8 cellular contexts compared by ENCODE assay signal in genomic region chr13:52968074-52968700, GRCh38.
A peak's percentile ranks its signal among the peaks of the same experiment; 100 is the strongest.
DNase-seq lines count a peak whose midpoint lies in the region; ATAC-seq and TF ChIP-seq lines count a peak whose summit lies in the region.

No MANE protein-coding gene starts in this region.

- no peaks in the 10 kb centered on the region for H3K36me3 Mint-ChIP-seq in nephron (ENCODE audit: low read depth)

- peaks cover 0 to 23% (median 0%) of the 10 kb centered on the region in 4 donors for H3K27me3 ChIP-seq in esophagus squamous epithelium

- peak; percentile 100 for ATAC-seq in GM21528 (IDR thresholded peaks at IDR 0.05; ENCODE audit: low FRiP score, unreplicated experiment)
- ATAC-seq in stimulated activated naive CD8-positive, alpha-beta T cell treated with anti-CD3 and anti-CD28 coated beads, Interleukin-15, amount 100 ng/mL, for 72 hours: peak; percentile 90

- H3K4me3 ChIP-seq in esophagus squamous epithelium: no peak overlapping the region

- WGBS in esophagus squamous epithelium, 2 donors: 13 to 29% methylated on average over 8 to 13 of the region's 13 CpGs

- intact Hi-C loops in esophagus squamous epithelium (cut with DNase I): no loop called here

- DNase-seq in DMS53 (lab: John Stamatoyannopoulos, UW) (peak; percentile 96), HUDEP-2 (lab: John Stamatoyannopoulos, UW; ENCODE audit: unreplicated experiment in 76 of 76) (peak in 58 of 76 experiments; percentile 2 to 70 (median 38)), NOMO-1 treated with dmso at 0.1 percent for 144 hours (lab: John Stamatoyannopoulos, UW; ENCODE audit: unreplicated experiment) (peak; percentile 37), esophagus squamous epithelium (lab: John Stamatoyannopoulos, UW) (no peak)
- peak; percentile 58 for DNase-seq in activated CD8-positive, alpha-beta memory T cell treated with anti-CD3 and anti-CD28 coated beads, Interleukin-2, amount 50 U/mL, for 4 hours
- peak; percentile 47 to 52 for DNase-seq in stimulated activated naive CD8-positive, alpha-beta T cell treated with anti-CD3 and anti-CD28 coated beads, Interleukin-15, amount 100 ng/mL, for 72 hours

- no peaks in the 10 kb centered on the region for H3K4me1 ChIP-seq in esophagus squamous epithelium

- no peaks in the 10 kb centered on the region for H3K36me3 ChIP-seq in esophagus squamous epithelium

- peaks cover 10% of the 10 kb centered on the region for H3K27me3 Mint-ChIP-seq in nephron (ENCODE audit: low read depth)
- no peaks in the 10 kb centered on the region for H3K27me3 Mint-ChIP-seq in stimulated activated naive CD8-positive, alpha-beta T cell treated with anti-CD3 and anti-CD28 coated beads, Interleukin-15, amount 100 ng/mL, for 72 hours

- no peak for TF ChIP-seq POLR2A in esophagus squamous epithelium (IDR thresholded peaks at IDR 0.05)

- H3K9me3 ChIP-seq in esophagus squamous epithelium: no peaks in the 10 kb centered on the region

- no peak overlapping the region for H3K4me3 Mint-ChIP-seq in nephron
- no peak overlapping the region for H3K4me3 Mint-ChIP-seq in stimulated activated naive CD8-positive, alpha-beta T cell treated with anti-CD3 and anti-CD28 coated beads, Interleukin-15, amount 100 ng/mL, for 72 hours

- no peak overlapping the region for H3K27ac ChIP-seq in esophagus squamous epithelium

- H3K9me3 Mint-ChIP-seq in nephron: no peaks in the 10 kb centered on the region
- H3K9me3 Mint-ChIP-seq in stimulated activated naive CD8-positive, alpha-beta T cell treated with anti-CD3 and anti-CD28 coated beads, Interleukin-15, amount 100 ng/mL, for 72 hours: no peaks in the 10 kb centered on the region

- TF ChIP-seq CTCF in esophagus squamous epithelium (IDR thresholded peaks at IDR 0.05): peak; percentile 66 to 96 (median 88)
- TF ChIP-seq CTCF in nephron (IDR thresholded peaks at IDR 0.05; ENCODE audit: unreplicated experiment in 3 of 3): peak; percentile 81 to 98 (median 86)

- H3K27ac Mint-ChIP-seq in nephron: no peak overlapping the region
- H3K27ac Mint-ChIP-seq in stimulated activated naive CD8-positive, alpha-beta T cell treated with anti-CD3 and anti-CD28 coated beads, Interleukin-15, amount 100 ng/mL, for 72 hours: no peak overlapping the region

- H3K4me1 Mint-ChIP-seq in nephron: peaks cover 20% of the 10 kb centered on the region
- H3K4me1 Mint-ChIP-seq in stimulated activated naive CD8-positive, alpha-beta T cell treated with anti-CD3 and anti-CD28 coated beads, Interleukin-15, amount 100 ng/mL, for 72 hours: no peaks in the 10 kb centered on the region
